16 cellular contexts compared by ENCODE assay signal in the genomic region with DNA sequence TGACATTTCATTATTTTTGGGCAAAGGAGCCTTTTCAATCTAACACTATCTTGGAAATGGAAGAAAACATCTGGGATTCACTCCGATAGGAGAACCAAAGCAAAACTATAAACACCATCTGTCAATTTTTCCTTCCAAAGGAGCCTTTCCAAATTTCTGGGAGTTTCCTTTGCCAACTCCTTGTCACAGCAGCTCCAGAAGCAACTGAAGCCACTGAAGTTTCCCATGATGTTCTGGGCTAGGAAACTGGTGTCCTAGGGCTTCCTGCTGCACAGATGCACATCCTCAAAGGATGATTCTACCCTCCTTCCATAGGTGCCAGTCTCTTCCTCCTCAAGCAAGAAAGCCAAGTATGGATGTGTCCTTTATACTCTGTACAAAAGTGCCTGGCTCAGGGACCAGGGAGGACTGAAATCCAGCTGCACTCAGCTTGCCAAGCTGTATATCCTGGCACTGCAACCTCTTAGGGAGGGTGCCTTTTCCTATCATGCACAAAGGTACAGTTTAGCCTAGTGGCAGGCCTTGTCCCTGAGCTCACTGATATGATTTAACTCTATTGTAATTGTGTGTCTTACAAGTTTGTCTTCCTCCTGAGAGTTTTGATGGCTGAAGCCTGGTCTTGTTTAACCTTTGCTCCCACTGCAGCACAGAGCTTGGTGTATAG. TPM values are rescaled to one million over a fixed set of nuclear protein-coding genes. Genes with fewer than 3 reads are reported as not detected.
DNase-seq lines count a peak whose midpoint lies in the region; ATAC-seq and TF ChIP-seq lines count a peak whose summit lies in the region.
"Had no signal": no experiment of that assay in that cellular context is flagged by ENCODE, and none has a peak within 500 bp of the region (broad histone marks: within the 10 kb centered on the region; RNA-seq: fewer than 3 reads in every experiment).

No MANE protein-coding gene starts in this region.

- H3K36me3 Mint-ChIP-seq in stimulated activated effector memory CD8-positive, alpha-beta T cell treated with anti-CD3 and anti-CD28 coated beads, Interleukin-12 subunit alpha, Interleukin-12 subunit beta, amount 100 ng/mL, for 72 hours, result no peaks in the 10 kb centered on the region

- peak; percentile 17 for DNase-seq in NCI-H1694 (lab: John Stamatoyannopoulos, UW)
- DNase-seq in SK-N-DZ (ENCODE audit: low spot score), result peak; percentile 30
- DNase-seq in right cardiac atrium, result no peak
- no peak for DNase-seq in stimulated activated effector memory CD8-positive, alpha-beta T cell treated with anti-CD3 and anti-CD28 coated beads, Interleukin-12 subunit alpha, Interleukin-12 subunit beta, amount 100 ng/mL, for 72 hours (ENCODE audit: low spot score in 2 of 2)
- no peak for DNase-seq in GM10266 (ENCODE audit: extremely low spot score)
- DNase-seq in retina, result no peak
- no peak for DNase-seq in G401 (ENCODE audit: low spot score)
- DNase-seq: activated CD4-positive, alpha-beta T cell treated with anti-CD3 and anti-CD28 coated beads for 36 hours; activated CD8-positive, alpha-beta memory T cell treated with anti-CD3 and anti-CD28 coated beads, Interleukin-2, amount 50 U/mL, for 48 hours; activated naive CD4-positive, alpha-beta T cell treated with Interleukin-2 at 50 U/mL for 16 hours; HFFc6; left lung; NCI-H1092; psoas muscle; T-helper 17 cell had no signal

- peaks cover 11% of the 10 kb centered on the region for H3K4me1 Mint-ChIP-seq in stimulated activated effector memory CD8-positive, alpha-beta T cell treated with anti-CD3 and anti-CD28 coated beads, Interleukin-12 subunit alpha, Interleukin-12 subunit beta, amount 100 ng/mL, for 72 hours

- TF ChIP-seq CTCF in GM10266 (IDR thresholded peaks at IDR 0.05; ENCODE audit: control insufficient read depth, insufficient read depth, low read depth, missing control alignments), result no peak

- peak overlapping the region; percentile 43 for H3K27ac Mint-ChIP-seq in stimulated activated effector memory CD8-positive, alpha-beta T cell treated with anti-CD3 and anti-CD28 coated beads, Interleukin-12 subunit alpha, Interleukin-12 subunit beta, amount 100 ng/mL, for 72 hours
- H3K27ac Mint-ChIP-seq: activated CD4-positive, alpha-beta T cell treated with anti-CD3 and anti-CD28 coated beads for 36 hours; dendritic cell treated with granulocyte-macrophage colony-stimulating factor and Interleukin-4, amounts not matched to agents 40 ng/mL and 50 ng/mL, for 4 days; HFFc6 had no signal

- H3K4me3 ChIP-seq in right cardiac atrium (ENCODE audit: low read length), result no peak overlapping the region
- H3K4me3 ChIP-seq: left lung, psoas muscle had no signal

- no peaks in the 10 kb centered on the region for H3K27me3 ChIP-seq in right cardiac atrium (ENCODE audit: control insufficient read depth, insufficient read depth)
- H3K27me3 ChIP-seq: left lung had no signal

- H3K9me3 Mint-ChIP-seq in stimulated activated effector memory CD8-positive, alpha-beta T cell treated with anti-CD3 and anti-CD28 coated beads, Interleukin-12 subunit alpha, Interleukin-12 subunit beta, amount 100 ng/mL, for 72 hours, result no peaks in the 10 kb centered on the region
- H3K9me3 Mint-ChIP-seq: dendritic cell treated with granulocyte-macrophage colony-stimulating factor and Interleukin-4, amounts not matched to agents 40 ng/mL and 50 ng/mL, for 4 days; HFFc6 had no signal

- in situ Hi-C loops in G401 (cut with HindIII; ENCODE audit: low sequenced_read_pairs), result no loop called here

- no peak overlapping the region for H3K27ac ChIP-seq in right cardiac atrium (ENCODE audit: low read length)
- H3K27ac ChIP-seq: psoas muscle had no signal

- no peak overlapping the region for H3K4me3 Mint-ChIP-seq in stimulated activated effector memory CD8-positive, alpha-beta T cell treated with anti-CD3 and anti-CD28 coated beads, Interleukin-12 subunit alpha, Interleukin-12 subunit beta, amount 100 ng/mL, for 72 hours
- H3K4me3 Mint-ChIP-seq: activated CD4-positive, alpha-beta T cell treated with anti-CD3 and anti-CD28 coated beads for 36 hours; dendritic cell treated with granulocyte-macrophage colony-stimulating factor and Interleukin-4, amounts not matched to agents 40 ng/mL and 50 ng/mL, for 4 days; HFFc6; T-helper 17 cell had no signal

- ATAC-seq in right cardiac atrium, result peak; percentile 66 to 81
- ATAC-seq in stimulated activated effector memory CD8-positive, alpha-beta T cell treated with anti-CD3 and anti-CD28 coated beads, Interleukin-12 subunit alpha, Interleukin-12 subunit beta, amount 100 ng/mL, for 72 hours, result no peak
- ATAC-seq: activated CD4-positive, alpha-beta T cell treated with anti-CD3 and anti-CD28 coated beads for 36 hours; left lung; T-helper 17 cell had no signal

- H3K9me3 ChIP-seq in right cardiac atrium (ENCODE audit: control insufficient read depth, low read length), result no peaks in the 10 kb centered on the region
- H3K9me3 ChIP-seq: left lung, psoas muscle had no signal

- WGBS in right cardiac atrium, result 56% methylated on average over 1 of the region's 1 CpG

- intact Hi-C loops in right cardiac atrium (cut with DNase I), result loop anchor here in 1 of 4 donors (10.0 kb wide), 1 partner anchor 84 kb away; no protein-coding TSS in a partner anchor

- H3K4me1 ChIP-seq in right cardiac atrium (ENCODE audit: control insufficient read depth, insufficient read depth, low read length), result no peaks in the 10 kb centered on the region
- H3K4me1 ChIP-seq: psoas muscle had no signal

RNA-seq across cellular contexts. Expression of gene UBAP1, which starts 8.5 kb away (rescaled TPM):
- polyA plus RNA-seq in SK-N-DZ (2014; cell fraction: cytosol; rRNA removed), result 16.2 and 19.5 TPM in 2 replicates
- 10.6 and 12.3 TPM in 2 replicates for polyA plus RNA-seq in SK-N-DZ (2014; cell fraction: nucleus; rRNA removed)
- 10 to 100 TPM; 43.6 to 51.1 (median 46.6) TPM for total RNA-seq in right cardiac atrium
- polyA plus RNA-seq in right cardiac atrium, result 31.2 TPM
- 55.1 and 58.0 TPM in 2 replicates for total RNA-seq in G401 (2014; rRNA removed; shearing (Covaris generic))

RNA-seq across cellular contexts. Expression of gene DCAF12, which starts 43.9 kb away (rescaled TPM):
- polyA plus RNA-seq in SK-N-DZ (2014; cell fraction: cytosol; rRNA removed), result 42.1 and 52.8 TPM in 2 replicates
- 19.9 and 24.5 TPM in 2 replicates for polyA plus RNA-seq in SK-N-DZ (2014; cell fraction: nucleus; rRNA removed)
- 10 to 100 TPM; 12.0 to 17.1 (median 15.5) TPM for total RNA-seq in right cardiac atrium
- 8.3 TPM for polyA plus RNA-seq in right cardiac atrium
- 35.1 and 50.6 TPM in 2 replicates for total RNA-seq in G401 (2014; rRNA removed; shearing (Covaris generic))

Comparison
In these comparisons a context has a peak if more than half of its experiments do, and no peak if none do; other contexts are left out.
1. DNase-seq: peak in NCI-H1694 (single experiment) and SK-N-DZ (single experiment); none in right cardiac atrium (0 of 3), stimulated activated effector memory CD8-positive, alpha-beta T cell treated with anti-CD3 and anti-CD28 coated beads, Interleukin-12 subunit alpha, Interleukin-12 subunit beta, amount 100 ng/mL, for 72 hours (0 of 2), GM10266 (single experiment), retina (single experiment) and G401 (single experiment).